33 cellular contexts compared by ENCODE assay signal in genomic region chr5:139820130-139820529, GRCh38. TPM values are rescaled to one million over a fixed set of nuclear protein-coding genes. Genes with fewer than 3 reads are reported as not detected.
"Had no signal": no experiment of that assay in that cellular context is flagged by ENCODE, and none has a peak within 500 bp of the region (broad histone marks: within the 10 kb centered on the region; RNA-seq: fewer than 3 reads in every experiment).

No MANE protein-coding gene starts in this region.

- H3K36me3 ChIP-seq: gastrocnemius medialis, lower lobe of right lung, upper lobe of left lung, WERI-Rb-1 had no signal

- H3K27me3 Mint-ChIP-seq: stimulated activated naive CD8-positive, alpha-beta T cell treated with anti-CD3 and anti-CD28 coated beads, Interleukin-15, Interleukin-2, amounts not matched to agents 100 ng/mL and 50 ng/mL, for 24 hours had no signal

- H3K4me3 ChIP-seq: body of pancreas, coronary artery, dorsolateral prefrontal cortex, gastrocnemius medialis, lower lobe of right lung, mucosa of descending colon, upper lobe of left lung had no signal

- H3K9me3 ChIP-seq: body of pancreas, gastrocnemius medialis, mucosa of descending colon had no signal

- H3K27ac ChIP-seq: body of pancreas, coronary artery, gastrocnemius medialis, lower lobe of right lung, parathyroid adenoma, upper lobe of left lung, WERI-Rb-1 had no signal

- H3K4me2 ChIP-seq: SK-N-SH had no signal

- H3K27me3 ChIP-seq: body of pancreas, dorsolateral prefrontal cortex, gastrocnemius medialis, upper lobe of left lung had no signal

- H3K4me1 ChIP-seq: body of pancreas, gastrocnemius medialis, lower lobe of right lung, parathyroid adenoma, upper lobe of left lung had no signal

- H3K27ac Mint-ChIP-seq: activated CD8-positive, alpha-beta T cell treated with anti-CD3 and anti-CD28 coated beads for 36 hours; activated naive CD8-positive, alpha-beta T cell; activated T-cell treated with anti-CD3 and anti-CD28 coated beads, Interleukin-2, amount 50 U/mL, for 72 hours; nephron progenitor cell; stimulated activated naive CD8-positive, alpha-beta T cell treated with anti-CD3 and anti-CD28 coated beads, Interleukin-15, Interleukin-2, amounts not matched to agents 100 ng/mL and 50 ng/mL, for 24 hours; T-helper 1 cell treated with Interleukin-12 subunit alpha and Interleukin-12 subunit beta and Interleukin-4 antibody, amounts not matched to agents 30 μg/mL and 1 μg/mL, for 36 hours had no signal

- H3K9ac ChIP-seq: parathyroid adenoma, SK-N-SH had no signal

- H3K4me3 Mint-ChIP-seq: activated CD8-positive, alpha-beta T cell treated with anti-CD3 and anti-CD28 coated beads for 36 hours; activated naive CD8-positive, alpha-beta T cell; activated T-cell treated with anti-CD3 and anti-CD28 coated beads, Interleukin-2, amount 50 U/mL, for 72 hours; nephron progenitor cell; stimulated activated naive CD8-positive, alpha-beta T cell treated with anti-CD3 and anti-CD28 coated beads, Interleukin-15, Interleukin-2, amounts not matched to agents 100 ng/mL and 50 ng/mL, for 24 hours; T-helper 1 cell treated with Interleukin-12 subunit alpha and Interleukin-12 subunit beta and Interleukin-4 antibody, amounts not matched to agents 30 μg/mL and 1 μg/mL, for 36 hours had no signal

- H3K4me1 Mint-ChIP-seq: nephron progenitor cell had no signal

- ATAC-seq: activated CD8-positive, alpha-beta T cell treated with anti-CD3 and anti-CD28 coated beads for 36 hours; activated T-cell treated with anti-CD3 and anti-CD28 coated beads, Interleukin-2, amount 50 U/mL, for 72 hours; body of pancreas; left cardiac atrium; lower lobe of right lung; mucosa of descending colon; right cardiac atrium had no signal

- DNase-seq: activated CD4-positive, alpha-beta T cell treated with anti-CD3 and anti-CD28 coated beads, Interleukin-2, amount 50 U/mL, for 1 hour; activated CD8-positive, alpha-beta T cell treated with anti-CD3 and anti-CD28 coated beads for 36 hours; activated naive CD4-positive, alpha-beta T cell treated with Interleukin-2 at 50 U/mL for 16 hours; activated T-cell treated with anti-CD3 and anti-CD28 coated beads for 4 hours; activated T-cell treated with anti-CD3 and anti-CD28 coated beads, Interleukin-2, amount 50 U/mL, for 72 hours; body of pancreas; cerebellar nuclear complex; effector memory CD4-positive, alpha-beta T cell; gastrocnemius medialis; glutamatergic neuron; islet precursor cell; lower lobe of right lung; mucosa of descending colon; nephron progenitor cell; nucleus accumbens; right cardiac atrium; SK-N-SH; stimulated activated CD4-positive, alpha-beta T cell treated with anti-CD3 and anti-CD28 coated beads, Interleukin-2, amount 100 ng/mL, for 48 hours; substantia nigra; SW 1271; T1000; upper lobe of left lung; WERI-Rb-1 had no signal

- H2AFZ ChIP-seq: parathyroid adenoma had no signal

RNA-seq across cellular contexts. Expression of gene PSD2, which starts 24.5 kb away (rescaled TPM):
- total RNA-seq: activated T-cell treated with anti-CD3 and anti-CD28 coated beads, Interleukin-2, amount 50 U/mL, for 72 hours; epithelial cell of proximal tubule; lower lobe of right lung; mesenteric fat pad; myocyte had no signal
